In genomic region chr10:97494151-97494550, GRCh38 we compare ENCODE assay signal across 14 cellular contexts. TPM values are rescaled to one million over a fixed set of nuclear protein-coding genes. Genes with fewer than 3 reads are reported as not detected.
A peak's percentile ranks its signal among the peaks of the same experiment; 100 is the strongest.
DNase-seq lines count a peak whose midpoint lies in the region; ATAC-seq and TF ChIP-seq lines count a peak whose summit lies in the region.
"Had no signal": no experiment of that assay in that cellular context is flagged by ENCODE, and none has a peak within 500 bp of the region (broad histone marks: within the 10 kb centered on the region; RNA-seq: fewer than 3 reads in every experiment).

No MANE protein-coding gene starts in this region.

- H3K27ac Mint-ChIP-seq in GM23338 (no peak overlapping the region), chondrocyte (ENCODE audit: unreplicated experiment) (peak overlapping the region; percentile 53), CD14-positive monocyte (peak overlapping the region in 1 of 7 donors; percentile 5)

- peaks cover 84% of the 10 kb centered on the region for H3K79me2 ChIP-seq in GM23338 (replicated peaks; ENCODE audit: insufficient read depth)

- H3K36me3 Mint-ChIP-seq in GM23338 (ENCODE audit: low read depth), result no peaks in the 10 kb centered on the region; the same call in 1 of the 3 replicates
- H3K36me3 Mint-ChIP-seq in chondrocyte (ENCODE audit: low read depth), result no peaks in the 10 kb centered on the region
- peaks cover 2 to 23% of the 10 kb centered on the region in 2 donors for H3K36me3 Mint-ChIP-seq in CD14-positive monocyte

- H3K27ac ChIP-seq in GM23338 (ENCODE audit: low read depth) (no peak overlapping the region), mesenchymal stem cell (ENCODE audit: low read length, poor library complexity, severe bottlenecking) (no peak overlapping the region)

- H3K9me3 Mint-ChIP-seq in GM23338 (no peaks in the 10 kb centered on the region), chondrocyte (ENCODE audit: low read depth) (no peaks in the 10 kb centered on the region), CD14-positive monocyte (peaks cover 0 to 2% (median 0%) of the 10 kb centered on the region in 7 donors)

- no peak overlapping the region for H3K18ac ChIP-seq in mesenchymal stem cell (ENCODE audit: low read depth in 1 of 2, low read length in 2 of 2)

- H2AK5ac ChIP-seq in mesenchymal stem cell (ENCODE audit: low read length, severe bottlenecking), result no peak overlapping the region

- peaks cover 68% of the 10 kb centered on the region for H4K20me1 ChIP-seq in GM23338 (replicated peaks; ENCODE audit: insufficient read depth)

- peak; percentile 85 for DNase-seq in Ammon's horn (ENCODE audit: low spot score)
- no peak for DNase-seq in GM23338 (ENCODE audit: low spot score)
- DNase-seq in chondrocyte (ENCODE audit: low spot score), result no peak
- DNase-seq in mesenchymal stem cell, result no peak
- DNase-seq in CD14-positive monocyte (ENCODE audit: low spot score), result no peak
- DNase-seq in MV-4-11 (lab: John Stamatoyannopoulos, UW), result no peak
- DNase-seq in NCI-H1436 treated with DMSO at 0.1 percent for 48 hours (lab: John Stamatoyannopoulos, UW), result no peak
- no peak for DNase-seq in effector CD4-positive, alpha-beta T cell
- DNase-seq: HCEC 1CT, Karpas-422, NCI-H1694 treated with DMSO at 0.1 percent for 48 hours, NCI-H526 treated with DMSO at 0.1 percent for 48 hours had no signal

- H3F3A ChIP-seq in GM23338 (replicated peaks; ENCODE audit: low read depth), result peaks cover 12% of the 10 kb centered on the region; the same call in 1 of the 2 replicates

- H3K79me1 ChIP-seq in mesenchymal stem cell (replicated peaks; ENCODE audit: low read length, poor library complexity, severe bottlenecking), result no peaks in the 10 kb centered on the region

- no peak overlapping the region for H2BK12ac ChIP-seq in mesenchymal stem cell (ENCODE audit: low read length in 2 of 2)

- H2AFZ ChIP-seq in GM23338 (no peak overlapping the region), mesenchymal stem cell (ENCODE audit: low read depth, low read length) (peak overlapping the region; percentile 14)

- H2BK15ac ChIP-seq in mesenchymal stem cell (ENCODE audit: low read depth, poor library complexity, severe bottlenecking), result no peak overlapping the region

- H4K8ac ChIP-seq in mesenchymal stem cell (ENCODE audit: low read length), result no peak overlapping the region

- no peaks in the 10 kb centered on the region for H3K9me2 ChIP-seq in GM23338 (ENCODE audit: insufficient read depth)

- H3K14ac ChIP-seq in mesenchymal stem cell (ENCODE audit: low read length in 2 of 2), result no peak overlapping the region

- no peaks in the 10 kb centered on the region for H3K36me3 ChIP-seq in GM23338 (ENCODE audit: insufficient read depth)
- H3K36me3 ChIP-seq in mesenchymal stem cell (ENCODE audit: control insufficient read depth in 1 of 2, insufficient read depth in 2 of 2, low read depth in 1 of 2, low read length in 2 of 2), result peaks cover 5 to 9% of the 10 kb centered on the region in 2 experiments

- H3K4me3 ChIP-seq in GM23338 (0 out of 2 replicates have a peak overlapping the region, but pooled peaks have one; percentile 20), mesenchymal stem cell (ENCODE audit: insufficient read depth in 1 of 2, low read depth in 1 of 2, low read length in 2 of 2) (no peak overlapping the region)
- H3K4me3 ChIP-seq: esophagus muscularis mucosa had no signal

- H3K4me1 Mint-ChIP-seq in GM23338 (peaks cover 49% of the 10 kb centered on the region), chondrocyte (ENCODE audit: low read depth) (peaks cover 49% of the 10 kb centered on the region), CD14-positive monocyte (peaks cover 33% of the 10 kb centered on the region)

- ATAC-seq in GM23338, result no peak
- ATAC-seq: activated CD4-positive, CD25-positive, alpha-beta regulatory T cell treated with anti-CD3 and anti-CD28 coated beads, Interleukin-2, amount 50 U/mL, for 24 hours had no signal

- H3K4ac ChIP-seq in mesenchymal stem cell (ENCODE audit: low read depth in 1 of 2, low read length in 2 of 2), result no peak overlapping the region

- peak overlapping the region in 1 of 2 experiments; percentile 69 for H3K23ac ChIP-seq in mesenchymal stem cell (ENCODE audit: low read length in 2 of 2)

- H3K4me3 Mint-ChIP-seq in GM23338 (no peak overlapping the region), chondrocyte (ENCODE audit: unreplicated experiment) (no peak overlapping the region), CD14-positive monocyte (no peak overlapping the region)

- H2BK5ac ChIP-seq in mesenchymal stem cell (ENCODE audit: low read depth, low read length, poor library complexity, severe bottlenecking), result no peak overlapping the region

- H3K27me3 Mint-ChIP-seq in GM23338 (ENCODE audit: insufficient read depth, low read depth, poor library complexity), result peaks cover 3% of the 10 kb centered on the region
- no peaks in the 10 kb centered on the region for H3K27me3 Mint-ChIP-seq in chondrocyte (ENCODE audit: low read depth)
- H3K27me3 Mint-ChIP-seq in CD14-positive monocyte (ENCODE audit: low read depth in 3 of 3), result peaks cover 0 to 2% (median 0%) of the 10 kb centered on the region in 3 donors

- H3K4me2 ChIP-seq in GM23338 (peak overlapping the region; percentile 61; the same call in 1 of the 2 replicates), mesenchymal stem cell (ENCODE audit: low read length, poor library complexity, severe bottlenecking) (no peak overlapping the region)

- H2BK120ac ChIP-seq in mesenchymal stem cell (ENCODE audit: low read depth, low read length), result no peak overlapping the region

- no peaks in the 10 kb centered on the region for H3K9me3 ChIP-seq in mesenchymal stem cell (ENCODE audit: control insufficient read depth, low read length)
- H3K9me3 ChIP-seq: esophagus muscularis mucosa had no signal

- intact Hi-C loops in CD14-positive monocyte (cut with micrococcal nuclease), result loop anchor here (10.0 kb wide), 2 partner anchors 49 to 159 kb away; partner anchors contain the start of genes EXOSC1 (in 1 of the 2), FRAT2 (in 1 of the 2) and ZDHHC16 (in 1 of the 2)

- WGBS in mesenchymal stem cell, result 92% methylated on average over 2 of the region's 2 CpGs

- no peak for TF ChIP-seq CTCF in GM23338 (conservative IDR thresholded peaks at IDR 0.05; ENCODE audit: low read depth in 2 of 2)
- TF ChIP-seq CTCF in chondrocyte (IDR thresholded peaks at IDR 0.05), result no peak
- no peak for TF ChIP-seq CTCF in CD14-positive monocyte (IDR thresholded peaks at IDR 0.05)

- H3K27me3 ChIP-seq in GM23338 (ENCODE audit: insufficient read depth), result no peaks in the 10 kb centered on the region
- H3K27me3 ChIP-seq in mesenchymal stem cell (ENCODE audit: control insufficient read depth in 1 of 2, insufficient read depth in 1 of 2, low read length in 2 of 2), result no peaks in the 10 kb centered on the region
- H3K27me3 ChIP-seq: esophagus muscularis mucosa had no signal

- H3K9ac ChIP-seq in mesenchymal stem cell (ENCODE audit: low read length), result peak overlapping the region; percentile 55

- no peak overlapping the region for H4K91ac ChIP-seq in mesenchymal stem cell (ENCODE audit: low read length)

- H3K4me1 ChIP-seq in GM23338 (ENCODE audit: insufficient read depth), result peaks cover 59% of the 10 kb centered on the region
- H3K4me1 ChIP-seq in mesenchymal stem cell (ENCODE audit: control insufficient read depth, insufficient read depth, low read depth, low read length), result peaks cover 21% of the 10 kb centered on the region

TF ChIP-seq in GM23338, 12 proteins besides CTCF, POLR2A, EP300 and RAD21 (continues in another document):
- TF ChIP-seq ZNF114 (CRISPR knock-in tag; IDR thresholded peaks at IDR 0.05), result no peak

RNA-seq across cellular contexts. Expression of gene MMS19, which starts 4.1 kb away (rescaled TPM):
- 221 and 252 TPM in 2 replicates for total RNA-seq in GM23338 (2014; rRNA removed; shearing (Covaris generic))
- polyA plus RNA-seq in GM23338 (2016; fragmentation: Nextera tagmentation; extraction: Ambion mirVana) (74.7 and 81.5 TPM in 2 replicates), CD14-positive monocyte (10 to 100 TPM; 23.2 to 29.2 TPM)
- 63.4 to 80.2 TPM (median 66.6 TPM) in 3 replicates for total RNA-seq in chondrocyte
- 64.0 TPM for polyA plus RNA-seq in mesenchymal stem cell (2013, experiment 1 of 2)
- 64.3 TPM for polyA plus RNA-seq in mesenchymal stem cell (2013, experiment 2 of 2)

RNA-seq across cellular contexts. Expression of gene UBTD1, which starts 4.6 kb away (rescaled TPM):
- total RNA-seq in GM23338 (2014; rRNA removed; shearing (Covaris generic)), result 21.5 and 29.0 TPM in 2 replicates
- 17.3 and 20.4 TPM in 2 replicates for polyA plus RNA-seq in GM23338 (2016; fragmentation: Nextera tagmentation; extraction: Ambion mirVana)
- 29.3 to 38.2 TPM (median 38.2 TPM) in 3 replicates for total RNA-seq in chondrocyte
- polyA plus RNA-seq in mesenchymal stem cell (2013, experiment 1 of 2), result 29.3 TPM
- 29.9 TPM for polyA plus RNA-seq in mesenchymal stem cell (2013, experiment 2 of 2)
- polyA plus RNA-seq in CD14-positive monocyte, result 10 to 100 TPM; 17.2 to 20.0 TPM

RNA-seq across cellular contexts. Expression of gene ZDHHC16, which starts 48.2 kb away (rescaled TPM):
- total RNA-seq in GM23338 (2014; rRNA removed; shearing (Covaris generic)), result 58.1 and 58.2 TPM in 2 replicates
- polyA plus RNA-seq in GM23338 (2016; fragmentation: Nextera tagmentation; extraction: Ambion mirVana), result 33.3 and 35.1 TPM in 2 replicates
- total RNA-seq in chondrocyte, result 50.4 to 64.8 TPM (median 53.0 TPM) in 3 replicates
- polyA plus RNA-seq in mesenchymal stem cell (2013, experiment 1 of 2), result 38.8 TPM
- polyA plus RNA-seq in mesenchymal stem cell (2013, experiment 2 of 2), result 39.7 TPM
- polyA plus RNA-seq in CD14-positive monocyte, result 10 to 100 TPM; 24.1 to 26.4 TPM

RNA-seq across cellular contexts. Expression of gene EXOSC1, which starts 48.3 kb away (rescaled TPM):
- total RNA-seq in GM23338 (2014; rRNA removed; shearing (Covaris generic)), result 63.6 and 66.3 TPM in 2 replicates
- polyA plus RNA-seq in GM23338 (2016; fragmentation: Nextera tagmentation; extraction: Ambion mirVana) (127 and 131 TPM in 2 replicates), CD14-positive monocyte (10 to 100 TPM; 55.8 to 60.6 TPM)
- 28.6 to 41.2 TPM (median 28.7 TPM) in 3 replicates for total RNA-seq in chondrocyte
- polyA plus RNA-seq in mesenchymal stem cell (2013, experiment 1 of 2), result 60.5 TPM
- 56.7 TPM for polyA plus RNA-seq in mesenchymal stem cell (2013, experiment 2 of 2)
